Comparison of ENCODE assay signal across 19 cellular contexts in genomic region chr7:84153005-84153404, GRCh38. TPM values are rescaled to one million over a fixed set of nuclear protein-coding genes. Genes with fewer than 3 reads are reported as not detected.
A peak's percentile ranks its signal among the peaks of the same experiment; 100 is the strongest.
DNase-seq lines count a peak whose midpoint lies in the region; ATAC-seq and TF ChIP-seq lines count a peak whose summit lies in the region.
"Had no signal": no experiment of that assay in that cellular context is flagged by ENCODE, and none has a peak within 500 bp of the region (broad histone marks: within the 10 kb centered on the region; RNA-seq: fewer than 3 reads in every experiment).

No MANE protein-coding gene starts in this region.

- ATAC-seq in Right ventricle myocardium superior (ENCODE audit: poor library complexity) = no peak
- ATAC-seq: GM23338, HCT116 had no signal

- H3K27me3 Mint-ChIP-seq in mesothelial cell of epicardium (ENCODE audit: low read depth) = no peaks in the 10 kb centered on the region
- H3K27me3 Mint-ChIP-seq: CD4-positive, alpha-beta memory T cell had no signal

- H3K9me3 Mint-ChIP-seq in mesothelial cell of epicardium = no peaks in the 10 kb centered on the region
- H3K9me3 Mint-ChIP-seq: H9 had no signal

- intact Hi-C loops in Right ventricle myocardium superior (cut with DNase I) = no loop called here

- TF ChIP-seq CTCF in cardiac muscle cell (IDR thresholded peaks at IDR 0.05; ENCODE audit: low read depth, low read length) (no peak), mesothelial cell of epicardium (IDR thresholded peaks at IDR 0.05; ENCODE audit: unreplicated experiment) (no peak)

- no peaks in the 10 kb centered on the region for H3K36me3 ChIP-seq in cardiac muscle cell
- H3K36me3 ChIP-seq in SK-N-MC (ENCODE audit: insufficient read depth, low read length) = no peaks in the 10 kb centered on the region

- H3K9ac ChIP-seq in SK-N-MC (ENCODE audit: insufficient read length) = no peak overlapping the region

- peak overlapping the region; percentile 11 for H3K27ac Mint-ChIP-seq in mesothelial cell of epicardium
- H3K27ac Mint-ChIP-seq: CD4-positive, alpha-beta memory T cell; GM23338; H9 had no signal

- H3K4me1 Mint-ChIP-seq in mesothelial cell of epicardium = peaks cover 49% of the 10 kb centered on the region
- H3K4me1 Mint-ChIP-seq: CD4-positive, alpha-beta memory T cell had no signal

- H3K27ac ChIP-seq in cardiac muscle cell (peak overlapping the region; percentile 6), SK-N-MC (peak overlapping the region; percentile 4; the same call in 1 of the 2 replicates)
- H3K27ac ChIP-seq: 22Rv1 had no signal

- H3K4me3 ChIP-seq in cardiac muscle cell (no peak overlapping the region), SK-N-MC (no peak overlapping the region)
- H3K4me3 ChIP-seq: GM23338 had no signal

- DNase-seq in DMS79 (lab: John Stamatoyannopoulos, UW) (peak; percentile 25), DMS79 treated with DMSO at 0.1 percent for 48 hours (lab: John Stamatoyannopoulos, UW) (no peak), cardiac muscle cell (ENCODE audit: low read depth in 1 of 2, low spot score in 1 of 2) (peak in 1 of 2 donors; percentile 40), Right ventricle myocardium superior (no peak), SK-N-MC (ENCODE audit: low read depth, low spot score) (no peak), mesothelial cell of epicardium (ENCODE audit: low spot score in 2 of 2, unreplicated experiment in 2 of 2) (no peak), SKM-1 treated with dmso at 0.1 percent for 144 hours (lab: John Stamatoyannopoulos, UW; ENCODE audit: unreplicated experiment) (no peak)
- DNase-seq in stimulated activated naive CD4-positive, alpha-beta T cell (lab: John Stamatoyannopoulos, UW) = no peak
- DNase-seq: ACHN; C1 segment of cervical spinal cord; Calu3; CD4-positive, alpha-beta memory T cell; COR-L47; DMS53; GF-D8; H9 had no signal

- H3K27me3 ChIP-seq in cardiac muscle cell = no peaks in the 10 kb centered on the region

- no peak overlapping the region for H3K4me3 Mint-ChIP-seq in mesothelial cell of epicardium
- H3K4me3 Mint-ChIP-seq: CD4-positive, alpha-beta memory T cell; GM23338; H9 had no signal

- peaks cover 1% of the 10 kb centered on the region for H3K36me3 Mint-ChIP-seq in mesothelial cell of epicardium
- H3K36me3 Mint-ChIP-seq: CD4-positive, alpha-beta memory T cell had no signal

- H3K9me3 ChIP-seq in cardiac muscle cell (ENCODE audit: low read depth) (no peaks in the 10 kb centered on the region), SK-N-MC (ENCODE audit: low read depth, low read length) (no peaks in the 10 kb centered on the region)

- peaks cover 22% of the 10 kb centered on the region for H3K4me1 ChIP-seq in cardiac muscle cell (ENCODE audit: low read depth)

RNA-seq across cellular contexts. Expression of gene SEMA3A, which starts 41.6 kb away (rescaled TPM):
- 35.9 and 37.3 TPM in 2 replicates for total RNA-seq in cardiac muscle cell
- 33.5 and 34.1 TPM in 2 replicates for polyA plus RNA-seq in cardiac muscle cell
- total RNA-seq in Right ventricle myocardium superior = 2.2 TPM
- total RNA-seq in mesothelial cell of epicardium = 43.4 to 50.4 TPM (median 44.4 TPM) in 3 replicates

Comparison
In these comparisons a context has a peak if more than half of its experiments do, and no peak if none do; other contexts are left out.
1. RNA of gene SEMA3A, which starts 41.6 kb away (total RNA-seq): 43.4 to 50.4 TPM in mesothelial cell of epicardium and 35.9 to 37.3 TPM in cardiac muscle cell; 2.2 TPM in Right ventricle myocardium superior (single experiment); every median in the first group is over 10 times any median in the second.